1 cellular context compared by ENCODE assay signal in the genomic region with DNA sequence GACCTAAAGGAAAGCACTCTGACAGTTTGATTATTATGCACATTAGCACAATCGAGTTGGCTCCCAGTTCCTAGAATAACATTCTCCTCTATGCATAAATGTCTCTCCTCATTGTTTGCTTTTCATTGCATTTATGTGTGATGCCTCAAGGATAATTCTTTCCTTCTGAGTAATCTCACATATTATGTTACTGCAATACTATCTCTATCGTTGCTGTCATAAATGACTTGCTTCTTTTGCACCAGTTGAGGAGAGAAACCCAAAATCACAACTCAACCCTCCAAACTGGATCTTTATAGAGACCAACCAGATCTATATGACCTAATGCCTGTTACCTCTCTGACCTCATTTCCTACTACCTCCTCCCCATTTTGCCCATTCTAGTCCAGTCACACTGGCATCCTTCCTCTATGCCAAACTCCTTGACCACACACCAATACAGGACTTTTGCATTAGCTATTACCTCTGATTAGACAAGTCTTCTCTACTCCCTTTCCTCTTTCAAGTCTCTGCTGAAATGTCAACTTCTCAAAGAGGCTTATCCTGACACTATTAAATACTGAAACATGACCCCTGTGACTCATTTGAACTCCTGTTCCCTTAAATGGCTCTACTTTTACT.
A peak's percentile ranks its signal among the peaks of the same experiment; 100 is the strongest.
TF ChIP-seq lines count a peak whose summit lies in the region.

No MANE protein-coding gene starts in this region.

TF ChIP-seq in HEK293, 187 proteins besides CTCF, POLR2A, EP300 and RAD21 (continued from another document):
- peak; percentile 59; the same call in 1 of the 2 replicates for TF ChIP-seq ZNF843 (tag by site-specific recombination; IDR thresholded peaks at IDR 0.05)
- TF ChIP-seq BCL11A (tag by site-specific recombination; IDR thresholded peaks at IDR 0.05; ENCODE audit: low read depth), result peak; percentile 65; the same call in 1 of the 2 replicates
- peak; percentile 96 for TF ChIP-seq ZNF416 (tag by site-specific recombination; IDR thresholded peaks at IDR 0.05)
- no peak for TF ChIP-seq GLI2 (tag by site-specific recombination; IDR thresholded peaks at IDR 0.05; ENCODE audit: borderline replicate concordance, low read depth)
- TF ChIP-seq, protein P1, sequence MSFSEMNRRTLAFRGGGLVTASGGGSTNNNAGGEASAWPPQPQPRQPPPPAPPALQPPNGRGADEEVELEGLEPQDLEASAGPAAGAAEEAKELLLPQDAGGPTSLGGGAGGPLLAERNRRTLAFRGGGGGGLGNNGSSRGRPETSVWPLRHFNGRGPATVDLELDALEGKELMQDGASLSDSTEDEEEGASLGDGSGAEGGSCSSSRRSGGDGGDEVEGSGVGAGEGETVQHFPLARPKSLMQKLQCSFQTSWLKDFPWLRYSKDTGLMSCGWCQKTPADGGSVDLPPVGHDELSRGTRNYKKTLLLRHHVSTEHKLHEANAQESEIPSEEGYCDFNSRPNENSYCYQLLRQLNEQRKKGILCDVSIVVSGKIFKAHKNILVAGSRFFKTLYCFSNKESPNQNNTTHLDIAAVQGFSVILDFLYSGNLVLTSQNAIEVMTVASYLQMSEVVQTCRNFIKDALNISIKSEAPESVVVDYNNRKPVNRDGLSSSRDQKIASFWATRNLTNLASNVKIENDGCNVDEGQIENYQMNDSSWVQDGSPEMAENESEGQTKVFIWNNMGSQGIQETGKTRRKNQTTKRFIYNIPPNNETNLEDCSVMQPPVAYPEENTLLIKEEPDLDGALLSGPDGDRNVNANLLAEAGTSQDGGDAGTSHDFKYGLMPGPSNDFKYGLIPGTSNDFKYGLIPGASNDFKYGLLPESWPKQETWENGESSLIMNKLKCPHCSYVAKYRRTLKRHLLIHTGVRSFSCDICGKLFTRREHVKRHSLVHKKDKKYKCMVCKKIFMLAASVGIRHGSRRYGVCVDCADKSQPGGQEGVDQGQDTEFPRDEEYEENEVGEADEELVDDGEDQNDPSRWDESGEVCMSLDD (tag by site-specific recombination; IDR thresholded peaks at IDR 0.05), result 0 out of 2 replicates have a peak, but pooled peaks have one; percentile 32
- peak; percentile 56; the same call in 1 of the 2 replicates for TF ChIP-seq ZNF580 (tag by site-specific recombination; IDR thresholded peaks at IDR 0.05)
- TF ChIP-seq ZXDB (tag by site-specific recombination; IDR thresholded peaks at IDR 0.05), result peak; percentile 50; the same call in 1 of the 2 replicates
- TF ChIP-seq ZNF433 (tag by site-specific recombination; IDR thresholded peaks at IDR 0.05; ENCODE audit: low read depth), result no peak
- no peak for TF ChIP-seq ZNF600 (tag by site-specific recombination; IDR thresholded peaks at IDR 0.05)
- TF ChIP-seq ZBTB21 (tag by site-specific recombination; IDR thresholded peaks at IDR 0.05), result peak; percentile 76
- TF ChIP-seq ZNF169 (tag by site-specific recombination; IDR thresholded peaks at IDR 0.05), result peak; percentile 65; the same call in 1 of the 2 replicates
- no peak for TF ChIP-seq ZFHX2 (tag by site-specific recombination; conservative IDR thresholded peaks at IDR 0.05)
- TF ChIP-seq ZNF184 (tag by site-specific recombination; IDR thresholded peaks at IDR 0.05), result no peak
- peak; percentile 39; the same call in 1 of the 2 replicates for TF ChIP-seq ZBTB44 (tag by site-specific recombination; IDR thresholded peaks at IDR 0.05)
- no peak for TF ChIP-seq ZNF747 (tag by site-specific recombination; IDR thresholded peaks at IDR 0.05)
- TF ChIP-seq SP7 (tag by site-specific recombination; IDR thresholded peaks at IDR 0.05), result no peak
